In genomic region chr1:109617291-109617801, GRCh38 we compare ENCODE assay signal across 8 cellular contexts. TPM values are rescaled to one million over a fixed set of nuclear protein-coding genes. Genes with fewer than 3 reads are reported as not detected.
DNase-seq lines count a peak whose midpoint lies in the region; ATAC-seq and TF ChIP-seq lines count a peak whose summit lies in the region.

No MANE protein-coding gene starts in this region.

- no peak for ATAC-seq in GM18870 (IDR thresholded peaks at IDR 0.05; ENCODE audit: unreplicated experiment)
- no peak for ATAC-seq in GM19467 (IDR thresholded peaks at IDR 0.05; ENCODE audit: unreplicated experiment)

- peak overlapping the region; percentile 46 to 71 for H3K27ac ChIP-seq in liver (ENCODE audit: low read depth in 1 of 2, low read length in 2 of 2)

- in situ Hi-C loops in GM13977 (cut with MboI; ENCODE audit: low pct_unique_long_range_greater_than_20kb, low sequenced_read_pairs, unreplicated experiment): no loop called here

- H3K9me3 ChIP-seq in adipocyte (ENCODE audit: control insufficient read depth, low read length): no peaks in the 10 kb centered on the region
- no peaks in the 10 kb centered on the region for H3K9me3 ChIP-seq in liver (ENCODE audit: control insufficient read depth in 4 of 4, low read length in 3 of 4)

- H3K4me3 ChIP-seq in HFF-Myc (replicated peaks; ENCODE audit: low read depth, low read length): no peak overlapping the region
- no peak overlapping the region for H3K4me3 ChIP-seq in adipocyte (ENCODE audit: low read length)
- no peak overlapping the region for H3K4me3 ChIP-seq in liver (ENCODE audit: low read depth in 1 of 3, low read length in 3 of 3)

- no peaks in the 10 kb centered on the region for H3K36me3 ChIP-seq in adipocyte (ENCODE audit: control insufficient read depth, insufficient read depth, low read length, severe bottlenecking)
- H3K36me3 ChIP-seq in liver (ENCODE audit: control insufficient read depth in 4 of 4, insufficient read depth in 3 of 4, low read depth in 1 of 4, low read length in 3 of 4): no peaks in the 10 kb centered on the region

- DNase-seq in AG08395 (ENCODE audit: low spot score) (peak; percentile 81), HFF-Myc (ENCODE audit: extremely low read depth, low read depth) (peak; percentile 75), adipocyte (ENCODE audit: low read depth) (peak; percentile 92), GM13977 (ENCODE audit: low spot score) (no peak), NCI-H774 (lab: John Stamatoyannopoulos, UW) (no peak)

- peak overlapping the region; percentile 56 for H3K9ac ChIP-seq in adipocyte (ENCODE audit: low read length)
- H3K9ac ChIP-seq in liver (ENCODE audit: low read depth in 1 of 2, low read length in 2 of 2): no peak overlapping the region

- WGBS in liver: 72% methylated on average over 3 of the region's 3 CpGs

- H3K27me3 ChIP-seq in adipocyte (replicated peaks; ENCODE audit: control insufficient read depth, insufficient read depth, low read length) (no peaks in the 10 kb centered on the region), liver (ENCODE audit: control insufficient read depth in 4 of 4, insufficient read depth in 4 of 4, low read length in 3 of 4) (no peaks in the 10 kb centered on the region)

- TF ChIP-seq CTCF in HFF-Myc (IDR thresholded peaks at IDR 0.05; ENCODE audit: low read depth, low read length, missing control alignments) (no peak), liver (IDR thresholded peaks at IDR 0.05; ENCODE audit: low read depth, low read length, missing input control) (no peak), GM13977 (IDR thresholded peaks at IDR 0.05; ENCODE audit: extremely low read depth, insufficient read depth, missing control alignments) (no peak)

- H3K4me1 ChIP-seq in adipocyte (ENCODE audit: control insufficient read depth, insufficient read depth, low read length): peaks cover 39% of the 10 kb centered on the region
- peaks cover 7 to 49% (median 38%) of the 10 kb centered on the region in 4 donors for H3K4me1 ChIP-seq in liver (ENCODE audit: control insufficient read depth in 4 of 4, insufficient read depth in 4 of 4, low read length in 3 of 4)

- no peak for TF ChIP-seq RAD21 in liver (IDR thresholded peaks at IDR 0.05)

TF ChIP-seq in liver, 16 proteins besides CTCF, POLR2A, EP300 and RAD21:
- TF ChIP-seq JUND (IDR thresholded peaks at IDR 0.05) (peak; percentile 40 to 65), NR2F2 (IDR thresholded peaks at IDR 0.05) (no peak)

RNA-seq across cellular contexts. Expression of gene GNAT2, which starts 2.1 kb away (rescaled TPM):
- under 1 TPM; 0.09 to 0.17 TPM for total RNA-seq in liver
- polyA plus RNA-seq in liver: under 1 TPM in 1 of 2 donors, not detected in 1; 0.17 TPM

RNA-seq across cellular contexts. Expression of gene AMPD2, which starts 2.3 kb away (rescaled TPM):
- 10 to 100 TPM; 19.2 to 87.4 TPM for total RNA-seq in liver
- polyA plus RNA-seq in liver: 10 to 100 TPM; 20.2 to 25.2 TPM

RNA-seq across cellular contexts. Expression of gene GSTM4, which starts 38.6 kb away (rescaled TPM):
- 10 to 100 TPM; 12.2 to 42.8 TPM for total RNA-seq in liver
- polyA plus RNA-seq in liver: 10 to 100 TPM; 25.5 to 36.2 TPM

RNA-seq across cellular contexts. Expression of gene GSTM2, which starts 50.5 kb away (rescaled TPM):
- 10 to 100 TPM in 1 of 2 donors, 1 to 10 TPM in 1; 7.1 to 15.1 TPM for total RNA-seq in liver
- polyA plus RNA-seq in liver: 1 to 10 TPM; 7.4 to 8.4 TPM

Comparison
In these comparisons a context has a peak if more than half of its experiments do, and no peak if none do; other contexts are left out.
1. DNase-seq: peak in AG08395 (single experiment), HFF-Myc (single experiment) and adipocyte (single experiment); none in GM13977 (single experiment) and NCI-H774 (single experiment).